ENCODE assay signal across 12 cellular contexts in genomic region chr2:41194235-41194634, GRCh38.
DNase-seq lines count a peak whose midpoint lies in the region; ATAC-seq, FAIRE-seq and TF ChIP-seq lines count a peak whose summit lies in the region.
"Had no signal": no experiment of that assay in that cellular context is flagged by ENCODE, and none has a peak within 500 bp of the region (broad histone marks: within the 10 kb centered on the region; RNA-seq: fewer than 3 reads in every experiment).

No MANE protein-coding gene starts in this region.

- FAIRE-seq in endothelial cell of umbilical vein (lab: Jason Lieb, UNC) = peak; percentile 97

- no peaks in the 10 kb centered on the region for H4K20me1 ChIP-seq in endothelial cell of umbilical vein (replicated peaks; ENCODE audit: control insufficient read depth, extremely low read depth, insufficient read depth, low read length)

- CTCF ChIA-PET in endothelial cell of umbilical vein (lab: Charles Lee) = interaction anchor here (1.1 to 1.7 kb wide), 5 partner anchors 9 to 1281 kb away, joined by 3 to 5 read pairs (median 3); no protein-coding TSS in a partner anchor

- H3K9me3 ChIP-seq in endothelial cell of umbilical vein (replicated peaks; ENCODE audit: control insufficient read depth, insufficient read depth, low read length) (no peaks in the 10 kb centered on the region), liver (ENCODE audit: control insufficient read depth in 4 of 4, low read length in 3 of 4) (no peaks in the 10 kb centered on the region), prostate gland (no peaks in the 10 kb centered on the region)

- no peak overlapping the region for H2AFZ ChIP-seq in endothelial cell of umbilical vein (ENCODE audit: low read depth, low read length)

- TF ChIP-seq CTCF in endothelial cell of umbilical vein (IDR thresholded peaks at IDR 0.05; ENCODE audit: extremely low read depth in 1 of 2, insufficient read depth in 1 of 2, low read depth in 1 of 2, low read length in 2 of 2) (no peak), liver (IDR thresholded peaks at IDR 0.05; ENCODE audit: low read depth, low read length, missing input control) (no peak), prostate gland (IDR thresholded peaks at IDR 0.05) (no peak)

- H3K36me3 ChIP-seq in endothelial cell of umbilical vein (ENCODE audit: control insufficient read depth in 2 of 2, extremely low read depth in 1 of 2, insufficient read depth in 2 of 2, low read length in 2 of 2) = no peaks in the 10 kb centered on the region
- H3K36me3 ChIP-seq in liver (ENCODE audit: control insufficient read depth in 4 of 4, insufficient read depth in 3 of 4, low read depth in 1 of 4, low read length in 3 of 4) = no peaks in the 10 kb centered on the region
- H3K36me3 ChIP-seq in prostate gland = no peaks in the 10 kb centered on the region

- H3K4me3 ChIP-seq in endothelial cell of umbilical vein (replicated peaks in 1 of 3; ENCODE audit: insufficient read depth in 1 of 3, low read depth in 1 of 3, low read length in 3 of 3) (no peak overlapping the region), liver (ENCODE audit: low read depth in 1 of 3, low read length in 3 of 3) (no peak overlapping the region), prostate gland (no peak overlapping the region)

- H3K27me3 ChIP-seq in endothelial cell of umbilical vein (ENCODE audit: control insufficient read depth in 2 of 2, insufficient read depth in 2 of 2, low read length in 2 of 2) (no peaks in the 10 kb centered on the region), liver (ENCODE audit: control insufficient read depth in 4 of 4, insufficient read depth in 4 of 4, low read length in 3 of 4) (no peaks in the 10 kb centered on the region), prostate gland (replicated peaks; ENCODE audit: insufficient read depth) (no peaks in the 10 kb centered on the region)

- intact Hi-C loops in endothelial cell of umbilical vein (cut with micrococcal nuclease) (loop anchor here (1.0 kb wide), 1 partner anchor 31 kb away; no protein-coding TSS in a partner anchor), prostate gland (cut with DNase I) (no loop called here)

- ATAC-seq in GM21390 (IDR thresholded peaks at IDR 0.05; ENCODE audit: unreplicated experiment) = no peak

- no peak for TF ChIP-seq RAD21 in liver (IDR thresholded peaks at IDR 0.05)

- no peaks in the 10 kb centered on the region for H3K79me2 ChIP-seq in endothelial cell of umbilical vein (ENCODE audit: control insufficient read depth, insufficient read depth, low read length)

- no peaks in the 10 kb centered on the region for H3K9me1 ChIP-seq in endothelial cell of umbilical vein (replicated peaks; ENCODE audit: control insufficient read depth, extremely low read depth, insufficient read depth, low read length)

- no TSS peak for BruUV-seq in endothelial cell of umbilical vein (replicated peaks; lab: Mats Ljungman, UMichigan)

- no peak for TF ChIP-seq POLR2A in endothelial cell of umbilical vein (IDR thresholded peaks at IDR 0.05; ENCODE audit: low read depth, low read length)
- no peak for TF ChIP-seq POLR2A in prostate gland (IDR thresholded peaks at IDR 0.05)

- DNase-seq in Ammon's horn (ENCODE audit: low spot score) (peak; percentile 2), RPMI7951 (ENCODE audit: low read depth) (peak; percentile 90), endothelial cell of umbilical vein (ENCODE audit: low read depth, low spot score) (peak; percentile 94), prostate gland (ENCODE audit: low spot score) (no peak), putamen (ENCODE audit: low spot score) (no peak)
- DNase-seq in stimulated activated CD4-positive, alpha-beta T cell treated with anti-CD3 and anti-CD28 coated beads, Interleukin-15, amount 100 ng/mL, for 24 hours = no peak
- DNase-seq: activated CD4-positive, alpha-beta T cell treated with anti-CD3 and anti-CD28 coated beads, Interleukin-2, amount 50 U/mL, for 4 hours; activated naive CD4-positive, alpha-beta T cell treated with anti-CD3 and anti-CD28 coated beads, Interleukin-2, amount 50 U/mL, for 16 hours; NCI-H345; SIG-M5 had no signal

- no peak overlapping the region for H3K9ac ChIP-seq in endothelial cell of umbilical vein (replicated peaks; ENCODE audit: extremely low read depth, insufficient read depth, low read length)
- H3K9ac ChIP-seq in liver (ENCODE audit: low read depth in 1 of 2, low read length in 2 of 2) = no peak overlapping the region

- 56% methylated on average over 5 of the region's 5 CpGs for WGBS in liver
- WGBS in prostate gland = 64% methylated on average over 5 of the region's 5 CpGs

- dilution Hi-C loops in endothelial cell of umbilical vein (cut with MboI; ENCODE audit: extremely low pct_ligation_motif_present, low sequenced_read_pairs) = no loop called here

- H3K4me1 ChIP-seq in endothelial cell of umbilical vein (ENCODE audit: control insufficient read depth, extremely low read depth, insufficient read depth, low read length) (peaks cover 12% of the 10 kb centered on the region), liver (ENCODE audit: control insufficient read depth in 4 of 4, insufficient read depth in 4 of 4, low read length in 3 of 4) (no peaks in the 10 kb centered on the region), prostate gland (replicated peaks) (no peaks in the 10 kb centered on the region)

- H3K4me2 ChIP-seq in endothelial cell of umbilical vein (ENCODE audit: insufficient read depth, low read length) = peak overlapping the region; percentile 31

- no peak overlapping the region for H3K27ac ChIP-seq in endothelial cell of umbilical vein (ENCODE audit: insufficient read depth, low read depth, low read length)
- no peak overlapping the region for H3K27ac ChIP-seq in liver (ENCODE audit: low read depth in 1 of 2, low read length in 2 of 2)
- H3K27ac ChIP-seq in prostate gland = no peak overlapping the region

- POLR2A ChIA-PET in endothelial cell of umbilical vein (lab: Charles Lee) = no interaction called here

TF ChIP-seq in endothelial cell of umbilical vein, 7 proteins besides CTCF, POLR2A, EP300 and RAD21:
- peak; percentile 64 for TF ChIP-seq GATA2 (IDR thresholded peaks at IDR 0.05; ENCODE audit: insufficient read depth, insufficient read length, low read depth, low read length)
- TF ChIP-seq MAX (IDR thresholded peaks at IDR 0.05; ENCODE audit: insufficient read depth, insufficient read length) = no peak
- TF ChIP-seq FOS (IDR thresholded peaks at IDR 0.05; ENCODE audit: borderline replicate concordance, insufficient read depth, low read length) = peak; percentile 64
- no peak for TF ChIP-seq JUN (IDR thresholded peaks at IDR 0.05; ENCODE audit: borderline replicate concordance, insufficient read depth, insufficient read length, low read depth)
- peak; percentile 72 for TF ChIP-seq POLR2AphosphoS5 (IDR thresholded peaks at IDR 0.05; ENCODE audit: insufficient read depth, low read depth, low read length)
- no peak for TF ChIP-seq EZH2 (IDR thresholded peaks at IDR 0.05; ENCODE audit: borderline replicate concordance, low read depth, low read length, severe bottlenecking)
- no peak for TF ChIP-seq MYC (IDR thresholded peaks at IDR 0.05; ENCODE audit: low read depth, low read length)

TF ChIP-seq in liver, 16 proteins besides CTCF, POLR2A, EP300 and RAD21:
- TF ChIP-seq NR2F2 (IDR thresholded peaks at IDR 0.05) (peak; percentile 96), ATF3 (IDR thresholded peaks at IDR 0.05) (no peak), YY1 (IDR thresholded peaks at IDR 0.05) (no peak)

Comparison
In these comparisons a context has a peak if more than half of its experiments do, and no peak if none do; other contexts are left out.
1. DNase-seq: peak in Ammon's horn (single experiment), RPMI7951 (single experiment) and endothelial cell of umbilical vein (single experiment); none in prostate gland (single experiment), stimulated activated CD4-positive, alpha-beta T cell treated with anti-CD3 and anti-CD28 coated beads, Interleukin-15, amount 100 ng/mL, for 24 hours (single experiment) and putamen (single experiment).